ENCODE assay signal across 8 cellular contexts in the genomic region with DNA sequence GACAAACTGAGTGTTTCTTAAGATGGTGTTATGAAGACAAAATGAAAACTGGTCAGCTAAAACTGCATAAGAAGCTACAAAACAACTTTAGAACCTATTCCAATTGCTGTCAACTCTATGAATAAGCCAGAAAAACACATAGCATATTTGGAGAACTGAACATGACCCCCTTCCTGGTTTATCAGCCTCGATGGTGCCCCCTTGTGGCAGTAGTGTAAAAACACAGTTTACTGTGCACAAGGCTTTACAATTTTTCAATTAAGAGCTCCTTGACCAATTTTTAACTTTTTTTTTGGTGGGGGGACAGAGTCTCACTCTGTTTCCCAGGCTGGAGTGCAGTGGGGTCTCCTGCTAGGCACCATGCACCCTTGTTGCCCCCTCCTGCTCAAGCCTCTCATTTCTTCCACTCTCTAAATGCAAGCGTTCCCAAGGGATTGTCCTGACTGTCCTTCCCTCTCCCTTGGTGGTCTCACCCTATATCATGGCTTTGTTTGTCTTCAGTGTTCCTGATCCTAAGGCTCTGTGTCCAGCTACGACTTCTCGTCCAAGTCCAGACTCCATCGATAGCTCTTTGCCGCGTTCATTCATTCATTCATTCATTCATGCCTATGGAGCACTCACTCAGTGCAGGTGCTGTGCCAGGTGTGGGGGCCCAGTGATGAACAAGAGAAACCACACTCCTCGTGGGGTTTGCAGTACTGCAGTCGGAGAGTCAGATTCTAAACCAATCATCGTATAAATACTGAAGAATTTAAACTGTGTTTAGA. TPM values are rescaled to one million over a fixed set of nuclear protein-coding genes. Genes with fewer than 3 reads are reported as not detected.
DNase-seq lines count a peak whose midpoint lies in the region; ATAC-seq and TF ChIP-seq lines count a peak whose summit lies in the region.

No MANE protein-coding gene starts in this region.

- H3K27ac ChIP-seq in 22Rv1 (no peak overlapping the region), right lobe of liver (peak overlapping the region in 1 of 3 donors; percentile 82)

- H3K9me3 ChIP-seq in right lobe of liver: no peaks in the 10 kb centered on the region

- H3K27me3 ChIP-seq in right lobe of liver: no peaks in the 10 kb centered on the region

- TF ChIP-seq CTCF in 22Rv1 (IDR thresholded peaks at IDR 0.05): peak; percentile 92
- TF ChIP-seq CTCF in GM13977 (IDR thresholded peaks at IDR 0.05; ENCODE audit: extremely low read depth, insufficient read depth, missing control alignments): peak; percentile 79
- peak; percentile 66 to 87 (median 84) for TF ChIP-seq CTCF in right lobe of liver (IDR thresholded peaks at IDR 0.05)

- in situ Hi-C loops in GM13977 (cut with MboI; ENCODE audit: low pct_unique_long_range_greater_than_20kb, low sequenced_read_pairs, unreplicated experiment): no loop called here

- ATAC-seq in right lobe of liver (peak; percentile 44 to 69 (median 54)), HG03439 (IDR thresholded peaks at IDR 0.05; ENCODE audit: unreplicated experiment) (no peak)

- no peak overlapping the region for H3K4me3 ChIP-seq in right lobe of liver

- WGBS in right lobe of liver (ENCODE audit: insufficient coverage, low coverage, low lambda C conversion rate, missing lambda C conversion rate): 40% methylated on average over 10 of the region's 10 CpGs

- H3K4me1 ChIP-seq in right lobe of liver: peaks cover 0 to 28% (median 13%) of the 10 kb centered on the region in 4 donors

- TF ChIP-seq POLR2A in right lobe of liver (IDR thresholded peaks at IDR 0.05): no peak

- H3K36me3 ChIP-seq in right lobe of liver: peaks cover 12 to 31% (median 23%) of the 10 kb centered on the region in 4 donors

- DNase-seq in GM13977 (ENCODE audit: low spot score) (peak; percentile 80), NCI-H226 (peak; percentile 37), right lobe of liver (peak in 2 of 3 donors; percentile 60 to 69)
- peak; percentile 57 to 73 (median 64) for DNase-seq in activated CD4-positive, CD25-positive, alpha-beta regulatory T cell (lab: John Stamatoyannopoulos, UW)
- peak; percentile 72 for DNase-seq in central memory CD4-positive, alpha-beta T cell
- DNase-seq in stimulated activated CD8-positive, alpha-beta memory T cell treated with anti-CD3 and anti-CD28 coated beads, Interleukin-12 subunit alpha, Interleukin-12 subunit beta, amount 100 ng/mL, for 4 hours (ENCODE audit: low read depth): peak; percentile 33

- intact Hi-C loops in right lobe of liver (cut with DNase I): no loop called here

RNA-seq across cellular contexts. Expression of a gene that starts 7.5 kb away (rescaled TPM):
- 100 to 1,000 TPM; 284 to 454 (median 404) TPM for total RNA-seq in right lobe of liver

RNA-seq across cellular contexts. Expression of a gene that starts 16.0 kb away (rescaled TPM):
- not detected for total RNA-seq in right lobe of liver

RNA-seq across cellular contexts. Expression of a gene that starts 38.3 kb away (rescaled TPM):
- total RNA-seq in right lobe of liver: under 1 TPM in 3 of 6 experiments, not detected in 3; 0.07 to 0.10 (median 0.07) TPM
